ENCODE assay signal across 35 cellular contexts in the genomic region with DNA sequence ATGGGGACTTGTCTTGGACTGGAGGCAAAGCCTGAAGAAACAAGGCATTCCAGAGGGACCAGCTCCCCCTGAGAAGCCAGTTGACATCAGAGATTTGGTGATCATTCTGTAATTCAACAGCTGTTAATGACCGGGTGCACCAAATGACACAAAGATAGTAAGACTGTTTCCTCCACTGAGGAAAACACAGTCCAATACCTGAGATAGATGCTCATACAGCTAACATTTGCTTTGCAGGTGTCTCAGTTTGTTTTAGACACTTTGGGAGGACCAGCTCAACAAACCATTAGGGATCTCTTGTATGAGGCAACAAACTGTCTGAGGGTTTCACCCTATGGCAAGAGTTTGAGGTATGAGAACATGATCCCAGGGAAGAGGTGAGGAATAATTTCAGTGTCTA.
"Had no signal": no experiment of that assay in that cellular context is flagged by ENCODE, and none has a peak within 500 bp of the region (broad histone marks: within the 10 kb centered on the region; RNA-seq: fewer than 3 reads in every experiment).

No MANE protein-coding gene starts in this region.

- H3K27me3 ChIP-seq: MG63 had no signal

- H3K4me3 ChIP-seq: MG63 had no signal

- DNase-seq: Karpas-422, Kasumi-1, MG63, MM.1S, MV-4-11, NCI-H1048, NCI-H1092, NCI-H1092 treated with DMSO at 0.1 percent for 48 hours, NCI-H1105, NCI-H1105 treated with DMSO at 0.1 percent for 48 hours, NCI-H1417, NCI-H1417 treated with DMSO at 0.1 percent for 48 hours, NCI-H1436, NCI-H1436 treated with DMSO at 0.1 percent for 48 hours, NCI-H146, NCI-H1694, NCI-H1694 treated with DMSO at 0.1 percent for 48 hours, NCI-H187, NCI-H187 treated with DMSO at 0.1 percent for 48 hours, NCI-H1930, NCI-H2029, NCI-H2029 treated with DMSO at 0.1 percent for 48 hours, NCI-H2081, NCI-H2081 treated with DMSO at 0.1 percent for 48 hours, NCI-H2107, NCI-H2171, NCI-H2171 treated with DMSO at 0.1 percent for 48 hours, NCI-H2227 treated with DMSO at 0.1 percent for 48 hours, NCI-H226, NCI-H345, NCI-H446, NCI-H446 treated with DMSO at 0.1 percent for 48 hours, NCI-H510A, NCI-H510A treated with DMSO at 0.1 percent for 48 hours, NCI-H524 had no signal

- H3K36me3 ChIP-seq: MG63 had no signal

- H3K9me3 ChIP-seq: MG63 had no signal
